In the genomic region with DNA sequence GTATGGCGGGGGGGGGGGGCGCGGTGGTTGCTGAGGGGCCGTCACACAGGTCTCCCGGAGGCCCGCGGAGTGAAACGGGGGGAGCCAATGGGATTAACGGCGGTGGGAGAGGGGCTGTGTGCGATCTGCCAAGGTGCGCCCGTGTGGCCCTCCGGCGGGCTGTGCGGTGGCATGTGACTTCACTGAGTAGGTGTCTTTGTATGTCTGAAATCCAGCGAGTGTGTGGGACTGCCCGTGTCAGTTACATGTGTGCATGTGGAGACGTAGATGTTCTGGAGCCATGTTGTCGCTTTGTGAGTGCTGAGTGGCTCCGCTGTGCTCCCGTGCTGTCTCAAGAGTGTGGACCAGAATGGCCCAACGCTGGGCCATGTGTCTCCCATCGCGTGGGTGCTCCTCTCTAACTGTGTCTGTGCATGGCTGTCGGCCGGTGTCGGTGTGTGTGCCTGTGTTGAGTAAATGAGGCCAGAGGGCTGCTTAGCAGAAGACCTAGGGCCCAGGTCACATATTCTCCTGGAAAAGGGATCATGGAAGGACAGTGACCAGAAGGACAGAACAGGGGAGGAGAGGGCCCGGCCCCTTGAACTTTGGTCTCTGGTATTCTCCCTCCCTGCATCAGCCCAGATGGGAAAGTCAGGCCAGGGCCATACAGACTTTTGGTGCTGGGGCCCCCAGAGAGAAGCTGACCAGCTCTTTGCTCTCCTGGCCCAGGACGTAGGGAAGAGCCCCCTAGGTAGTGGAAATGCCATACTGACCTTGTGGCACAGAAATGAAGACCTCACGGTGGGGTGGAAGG, we compare ENCODE assay signal across 1 cellular context.
TF ChIP-seq lines count a peak whose summit lies in the region.

No MANE protein-coding gene starts in this region.

TF ChIP-seq in K562, 482 proteins besides CTCF, POLR2A, EP300 and RAD21 (continues in another document):
- TF ChIP-seq VEZF1 (CRISPR knock-in tag; IDR thresholded peaks at IDR 0.05), result no peak
- TF ChIP-seq SUPT5H (IDR thresholded peaks at IDR 0.05), result no peak
- TF ChIP-seq TAF15 (IDR thresholded peaks at IDR 0.05; ENCODE audit: low read depth, low read length), result no peak
- 0 out of 2 replicates have a peak, but pooled peaks have one; percentile 23 for TF ChIP-seq MGA (IDR thresholded peaks at IDR 0.05)
- 0 out of 2 replicates have a peak, but pooled peaks have one; percentile 3 for TF ChIP-seq SP1 (CRISPR knock-in tag; IDR thresholded peaks at IDR 0.05)
- TF ChIP-seq RAD51 (IDR thresholded peaks at IDR 0.05; ENCODE audit: borderline replicate concordance, low read depth), result no peak
- TF ChIP-seq MXI1 (IDR thresholded peaks at IDR 0.05; ENCODE audit: low read depth, low read length), result no peak
- TF ChIP-seq KDM5B (IDR thresholded peaks at IDR 0.05; ENCODE audit: insufficient replicate concordance, low read depth, low read length), result peak; percentile 10
- TF ChIP-seq MYC (IDR thresholded peaks at IDR 0.05; ENCODE audit: low read depth, low read length), result peak; percentile 19; the same call in 1 of the 2 replicates
- no peak for TF ChIP-seq MYC (CRISPR knock-in tag; IDR thresholded peaks at IDR 0.05; ENCODE audit: borderline replicate concordance, low read depth)
- 0 out of 2 replicates have a peak, but pooled peaks have one; percentile 25 for TF ChIP-seq ETV5 (CRISPR knock-in tag; IDR thresholded peaks at IDR 0.05; ENCODE audit: low read depth)
- peak; percentile 28; the same call in 1 of the 2 replicates for TF ChIP-seq MAX (CRISPR knock-in tag; IDR thresholded peaks at IDR 0.05)
- peak; percentile 21; the same call in 1 of the 2 replicates for TF ChIP-seq EGR1 (conservative IDR thresholded peaks at IDR 0.05)
- TF ChIP-seq ZNF263 (CRISPR knock-in tag; IDR thresholded peaks at IDR 0.05; ENCODE audit: borderline replicate concordance), result peak; percentile 86
- 0 out of 2 replicates have a peak, but pooled peaks have one; percentile 15 for TF ChIP-seq BHLHE40 (IDR thresholded peaks at IDR 0.05; ENCODE audit: low read length)
- TF ChIP-seq, protein P1, sequence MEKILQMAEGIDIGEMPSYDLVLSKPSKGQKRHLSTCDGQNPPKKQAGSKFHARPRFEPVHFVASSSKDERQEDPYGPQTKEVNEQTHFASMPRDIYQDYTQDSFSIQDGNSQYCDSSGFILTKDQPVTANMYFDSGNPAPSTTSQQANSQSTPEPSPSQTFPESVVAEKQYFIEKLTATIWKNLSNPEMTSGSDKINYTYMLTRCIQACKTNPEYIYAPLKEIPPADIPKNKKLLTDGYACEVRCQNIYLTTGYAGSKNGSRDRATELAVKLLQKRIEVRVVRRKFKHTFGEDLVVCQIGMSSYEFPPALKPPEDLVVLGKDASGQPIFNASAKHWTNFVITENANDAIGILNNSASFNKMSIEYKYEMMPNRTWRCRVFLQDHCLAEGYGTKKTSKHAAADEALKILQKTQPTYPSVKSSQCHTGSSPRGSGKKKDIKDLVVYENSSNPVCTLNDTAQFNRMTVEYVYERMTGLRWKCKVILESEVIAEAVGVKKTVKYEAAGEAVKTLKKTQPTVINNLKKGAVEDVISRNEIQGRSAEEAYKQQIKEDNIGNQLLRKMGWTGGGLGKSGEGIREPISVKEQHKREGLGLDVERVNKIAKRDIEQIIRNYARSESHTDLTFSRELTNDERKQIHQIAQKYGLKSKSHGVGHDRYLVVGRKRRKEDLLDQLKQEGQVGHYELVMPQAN (IDR thresholded peaks at IDR 0.05; ENCODE audit: borderline replicate concordance), result no peak
- TF ChIP-seq SFPQ (IDR thresholded peaks at IDR 0.05; ENCODE audit: low read depth, low read length), result no peak
- TF ChIP-seq ZKSCAN1 (IDR thresholded peaks at IDR 0.05; ENCODE audit: low read depth, low read length), result 0 out of 2 replicates have a peak, but pooled peaks have one; percentile 18
- no peak for TF ChIP-seq MED1 (CRISPR knock-in tag; IDR thresholded peaks at IDR 0.05; ENCODE audit: borderline replicate concordance)
